Comparison of ENCODE assay signal across 11 cellular contexts in the genomic region with DNA sequence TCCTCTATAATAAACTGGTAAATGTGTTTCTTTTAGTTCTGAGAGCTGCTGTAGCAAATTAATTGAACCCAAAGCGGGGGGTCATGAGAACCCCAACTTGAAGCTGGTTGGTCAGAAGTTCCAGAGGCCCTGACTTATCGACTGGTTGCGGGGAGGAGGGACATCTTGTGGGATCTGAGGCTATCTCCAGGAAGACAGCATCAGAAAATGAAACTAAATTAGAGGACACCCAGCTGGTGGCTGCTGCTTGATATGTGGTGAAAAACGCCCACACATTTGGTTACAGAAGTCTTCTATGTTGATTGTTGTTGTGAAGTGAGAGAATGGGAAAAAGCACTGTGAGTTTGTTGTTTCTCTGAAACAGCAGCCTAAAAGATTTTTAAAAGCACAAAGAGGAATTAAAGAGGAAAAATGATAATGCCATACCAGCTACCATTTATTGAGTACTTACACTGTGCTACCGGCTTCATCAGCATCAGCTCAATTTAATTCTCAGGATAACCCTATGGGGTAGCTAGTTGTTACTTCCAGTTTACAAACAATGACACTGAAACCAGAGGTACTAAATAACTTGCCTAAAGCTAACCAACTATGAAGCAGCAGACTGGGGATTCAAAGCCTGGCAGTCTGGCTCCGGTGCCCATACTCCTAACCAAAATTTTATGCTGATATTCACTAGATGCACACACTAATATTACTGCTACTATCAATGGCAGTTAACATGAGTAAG.
A peak's percentile ranks its signal among the peaks of the same experiment; 100 is the strongest.
DNase-seq lines count a peak whose midpoint lies in the region; ATAC-seq and TF ChIP-seq lines count a peak whose summit lies in the region.
"Had no signal": no experiment of that assay in that cellular context is flagged by ENCODE, and none has a peak within 500 bp of the region (broad histone marks: within the 10 kb centered on the region; RNA-seq: fewer than 3 reads in every experiment).

No MANE protein-coding gene starts in this region.

- H3K27me3 Mint-ChIP-seq in effector memory CD8-positive, alpha-beta T cell, result no peaks in the 10 kb centered on the region

- DNase-seq in GM12864 (ENCODE audit: low read depth) (peak; percentile 30), NCI-H526 (lab: John Stamatoyannopoulos, UW) (no peak), cortex of kidney (lab: John Stamatoyannopoulos, UW) (no peak), iPS-NIHi7 (ENCODE audit: extremely low spot score) (no peak), NCI-H2081 treated with DMSO at 0.1 percent for 48 hours (lab: John Stamatoyannopoulos, UW) (no peak)
- DNase-seq in effector memory CD8-positive, alpha-beta T cell, result no peak
- DNase-seq: GDM1, lower lobe of right lung had no signal

- peak overlapping the region; percentile 34 to 57 for H3K4me3 Mint-ChIP-seq in effector memory CD8-positive, alpha-beta T cell

- H3K9me3 Mint-ChIP-seq in effector memory CD8-positive, alpha-beta T cell, result no peaks in the 10 kb centered on the region

- ATAC-seq in GM19463 (IDR thresholded peaks at IDR 0.05; ENCODE audit: unreplicated experiment), result peak; percentile 82
- peak; percentile 80 for ATAC-seq in HG03354 (IDR thresholded peaks at IDR 0.05; ENCODE audit: poor library complexity, severe bottlenecking, unreplicated experiment)
- peak; percentile 72 for ATAC-seq in effector memory CD8-positive, alpha-beta T cell (replicated peaks)
- ATAC-seq: K562 had no signal

- H3K4me1 Mint-ChIP-seq in effector memory CD8-positive, alpha-beta T cell (ENCODE audit: low read depth in 2 of 2), result peaks cover 44 to 57% of the 10 kb centered on the region in 2 donors

- peaks cover 100% of the 10 kb centered on the region for H3K36me3 Mint-ChIP-seq in effector memory CD8-positive, alpha-beta T cell (ENCODE audit: insufficient read depth)

- H3K27ac Mint-ChIP-seq in effector memory CD8-positive, alpha-beta T cell, result peak overlapping the region; percentile 19 to 26

- H3K4me3 ChIP-seq in GM12864 (ENCODE audit: low read depth, low read length), result no peak overlapping the region
- H3K4me3 ChIP-seq: K562, lower lobe of right lung had no signal

- TF ChIP-seq CTCF in GM12864 (IDR thresholded peaks at IDR 0.05; ENCODE audit: low read depth, low read length, missing control alignments), result no peak
